In the genomic region with DNA sequence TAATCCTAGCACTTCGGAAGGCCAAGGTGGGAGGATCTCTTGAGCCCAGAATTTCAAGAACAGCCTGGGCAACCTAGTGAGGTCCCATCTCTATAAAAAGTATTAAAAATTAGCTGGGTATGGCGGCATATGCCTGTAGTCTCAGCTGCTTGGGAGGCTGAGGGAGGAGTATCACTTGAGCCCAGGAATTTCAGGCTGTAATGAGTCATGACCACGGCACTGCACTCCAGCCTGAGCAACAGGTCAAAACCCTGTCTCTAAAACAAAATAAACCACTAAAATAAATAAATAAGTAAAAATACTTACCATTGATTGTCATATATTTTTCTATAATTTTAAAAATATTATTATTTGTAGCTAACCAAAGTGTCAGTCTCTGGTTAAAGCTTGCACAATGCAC, we compare ENCODE assay signal across 24 cellular contexts.
DNase-seq lines count a peak whose midpoint lies in the region; FAIRE-seq and TF ChIP-seq lines count a peak whose summit lies in the region.
"Had no signal": no experiment of that assay in that cellular context is flagged by ENCODE, and none has a peak within 500 bp of the region (broad histone marks: within the 10 kb centered on the region; RNA-seq: fewer than 3 reads in every experiment).

No MANE protein-coding gene starts in this region.

- no peaks in the 10 kb centered on the region for H3K4me1 ChIP-seq in colonic mucosa
- H3K4me1 ChIP-seq: gastrocnemius medialis, thyroid gland had no signal

- intact Hi-C loops in colonic mucosa (cut with DNase I), result no loop called here

- no peak overlapping the region for H3K9ac ChIP-seq in colonic mucosa (ENCODE audit: low read depth in 2 of 2, low read length in 2 of 2)

- H3K36me3 ChIP-seq in colonic mucosa, result no peaks in the 10 kb centered on the region
- H3K36me3 ChIP-seq: gastrocnemius medialis, thyroid gland had no signal

- no peaks in the 10 kb centered on the region for H3K27me3 ChIP-seq in colonic mucosa
- H3K27me3 ChIP-seq: gastrocnemius medialis, thyroid gland had no signal

- peak; percentile 82 for DNase-seq in LHCN-M2 (ENCODE audit: low read depth)
- DNase-seq in amniotic epithelial cell (ENCODE audit: low read depth), result peak; percentile 68
- DNase-seq in fibroblast of villous mesenchyme (ENCODE audit: low read depth), result peak; percentile 13
- DNase-seq in stromal cell of bone marrow (ENCODE audit: low read depth), result peak; percentile 6
- no peak for DNase-seq in urothelium cell line (ENCODE audit: low spot score)
- DNase-seq in colonic mucosa, result no peak
- DNase-seq in DMS79 treated with DMSO at 0.1 percent for 48 hours (lab: John Stamatoyannopoulos, UW), result no peak
- DNase-seq: activated B cell treated with CpG ODN at 0.5 μM for 24 hours; activated CD4-positive, alpha-beta memory T cell treated with anti-CD3 and anti-CD28 coated beads for 36 hours; activated effector memory CD4-positive, alpha-beta T cell treated with anti-CD3 and anti-CD28 coated beads, Interleukin-2, amount 50 U/mL, for 16 hours; activated naive CD8-positive, alpha-beta T cell treated with anti-CD3 and anti-CD28 coated beads, Interleukin-2, amount 50 U/mL, for 24 hours; CD4-positive, alpha-beta memory T cell; DMS79; gastrocnemius medialis; kidney; NCI-H1436 treated with DMSO at 0.1 percent for 48 hours; NCI-H2171; NCI-H526; occipital lobe; retina; RPMI8226; stimulated activated CD4-positive, alpha-beta T cell treated with anti-CD3 and anti-CD28 coated beads, Interleukin-2, amount 100 ng/mL, for 48 hours; stimulated activated naive CD4-positive, alpha-beta T cell treated with Interleukin-2 at 50 U/mL for 16 hours; thyroid gland had no signal

- no peaks in the 10 kb centered on the region for H3K9me3 ChIP-seq in colonic mucosa
- H3K9me3 ChIP-seq: gastrocnemius medialis, thyroid gland had no signal

- FAIRE-seq in urothelium cell line (lab: Jason Lieb, UNC), result no peak
- FAIRE-seq: kidney had no signal

- TF ChIP-seq CTCF in fibroblast of villous mesenchyme (IDR thresholded peaks at IDR 0.05; ENCODE audit: insufficient read depth, low read depth, low read length) (no peak), colonic mucosa (IDR thresholded peaks at IDR 0.05) (no peak)

- H3K4me3 ChIP-seq in fibroblast of villous mesenchyme (ENCODE audit: low read depth, low read length) (no peak overlapping the region), colonic mucosa (no peak overlapping the region)
- H3K4me3 ChIP-seq: gastrocnemius medialis, thyroid gland had no signal

- no peak overlapping the region for H3K27ac ChIP-seq in colonic mucosa
- H3K27ac ChIP-seq: gastrocnemius medialis, thyroid gland had no signal

Comparison
In these comparisons a context has a peak if more than half of its experiments do, and no peak if none do; other contexts are left out.
1. DNase-seq: peak in LHCN-M2 (single experiment), amniotic epithelial cell (single experiment), fibroblast of villous mesenchyme (single experiment) and stromal cell of bone marrow (single experiment); none in urothelium cell line (single experiment), colonic mucosa (single experiment) and DMS79 treated with DMSO at 0.1 percent for 48 hours (single experiment).